10 cellular contexts compared by ENCODE assay signal in the genomic region with DNA sequence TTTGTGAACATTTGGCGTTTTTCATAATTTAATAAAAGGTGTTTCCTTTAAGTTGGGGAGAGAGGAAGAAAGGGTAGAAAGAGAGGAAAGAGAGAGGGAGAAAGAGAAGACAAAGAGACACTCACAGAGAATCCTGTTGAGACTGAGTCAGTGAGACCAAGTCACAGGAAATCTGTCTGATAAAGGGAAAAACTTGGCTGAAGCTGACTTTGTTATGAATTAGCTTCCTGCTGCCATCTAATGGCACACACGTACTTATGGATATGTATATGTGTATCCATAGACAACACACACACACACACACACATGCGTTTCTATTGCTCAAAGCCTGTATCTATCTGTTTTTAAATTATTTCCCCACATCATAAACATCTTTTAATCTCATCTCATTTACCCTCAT. TPM values are rescaled to one million over a fixed set of nuclear protein-coding genes. Genes with fewer than 3 reads are reported as not detected.
DNase-seq lines count a peak whose midpoint lies in the region; ATAC-seq, FAIRE-seq and TF ChIP-seq lines count a peak whose summit lies in the region.
"Had no signal": no experiment of that assay in that cellular context is flagged by ENCODE, and none has a peak within 500 bp of the region (broad histone marks: within the 10 kb centered on the region; RNA-seq: fewer than 3 reads in every experiment).

No MANE protein-coding gene starts in this region.

- BruUV-seq in Caco-2 (replicated peaks; lab: Mats Ljungman, UMichigan) = no TSS peak

- no peaks in the 10 kb centered on the region for H4K20me1 ChIP-seq in keratinocyte (ENCODE audit: control insufficient read depth, extremely low read depth, insufficient read depth, low read length)

- H3K27me3 ChIP-seq in Caco-2 (replicated peaks; ENCODE audit: control insufficient read depth, insufficient read depth, low read length) (no peaks in the 10 kb centered on the region), keratinocyte (ENCODE audit: control insufficient read depth, extremely low read depth, insufficient read depth, low read length) (no peaks in the 10 kb centered on the region), MG63 (no peaks in the 10 kb centered on the region)

- H3K4me3 Mint-ChIP-seq in Caco-2 (ENCODE audit: unreplicated experiment) = no peak overlapping the region
- H3K4me3 Mint-ChIP-seq: H9, naive B cell had no signal

- H3K4me3 ChIP-seq in Caco-2 (ENCODE audit: low read depth, low read length) = no peak overlapping the region
- no peak overlapping the region for H3K4me3 ChIP-seq in keratinocyte (ENCODE audit: control insufficient read depth in 2 of 3, extremely low read depth in 1 of 3, insufficient read depth in 2 of 3, low read depth in 1 of 3, low read length in 3 of 3)
- no peak overlapping the region for H3K4me3 ChIP-seq in MG63

- H3K9me1 ChIP-seq in keratinocyte (ENCODE audit: control insufficient read depth, extremely low read depth, insufficient read depth, low read length) = no peaks in the 10 kb centered on the region

- H3K4me1 ChIP-seq in Caco-2 = no peaks in the 10 kb centered on the region
- H3K4me1 ChIP-seq in keratinocyte (ENCODE audit: control insufficient read depth, extremely low read depth, insufficient read depth, low read length) = peaks cover 5% of the 10 kb centered on the region

- no peaks in the 10 kb centered on the region for H3K79me2 ChIP-seq in keratinocyte (ENCODE audit: control insufficient read depth, insufficient read depth, low read length)

- CTCF ChIA-PET in Caco-2 (lab: Charles Lee) = interaction anchor here (0.6 to 1.3 kb wide), 5 partner anchors 22 to 246 kb away, joined by 3 to 6 read pairs (median 4); a partner anchor contains a TSS

- DNase-seq in Caco-2 (peak in 1 of 2 experiments; percentile 25), HS-5 (ENCODE audit: low read depth) (peak; percentile 43), SKM-1 treated with dmso at 0.1 percent for 144 hours (lab: John Stamatoyannopoulos, UW; ENCODE audit: unreplicated experiment) (peak; percentile 37), keratinocyte (ENCODE audit: low read depth, low spot score) (no peak), MG63 (no peak), DMS79 (lab: John Stamatoyannopoulos, UW) (no peak)
- DNase-seq: H9, naive B cell had no signal

- ATAC-seq in HG03025 (IDR thresholded peaks at IDR 0.05; ENCODE audit: low FRiP score, unreplicated experiment) = no peak
- ATAC-seq in GM21723 (IDR thresholded peaks at IDR 0.05; ENCODE audit: unreplicated experiment) = no peak

- FAIRE-seq in keratinocyte (lab: Jason Lieb, UNC) = peak; percentile 78

- TF ChIP-seq CTCF in Caco-2 (IDR thresholded peaks at IDR 0.05; ENCODE audit: insufficient read depth in 1 of 2, low read depth in 1 of 2, low read length in 1 of 2, severe bottlenecking in 1 of 2, unreplicated experiment in 1 of 2) (peak; percentile 10 to 12), keratinocyte (optimal IDR thresholded peaks at IDR 0.05 in 1 of 3, IDR thresholded peaks at IDR 0.05 in 1 of 3, conservative IDR thresholded peaks at IDR 0.05 in 1 of 3; ENCODE audit: extremely low read depth in 1 of 3, insufficient read depth in 2 of 3, low read length in 3 of 3) (peak; percentile 15 to 46 (median 36))

- no peaks in the 10 kb centered on the region for H3K9me3 ChIP-seq in Caco-2
- H3K9me3 ChIP-seq in keratinocyte (ENCODE audit: control insufficient read depth, low read depth, low read length) = no peaks in the 10 kb centered on the region
- H3K9me3 ChIP-seq in MG63 = no peaks in the 10 kb centered on the region

- H3K9ac ChIP-seq in keratinocyte (ENCODE audit: control insufficient read depth, extremely low read depth, insufficient read depth, low read length) = no peak overlapping the region

- H3K27ac ChIP-seq in keratinocyte (ENCODE audit: control insufficient read depth, insufficient read depth, low read length) = no peak overlapping the region

- no peak overlapping the region for H3K4me2 ChIP-seq in keratinocyte (ENCODE audit: control insufficient read depth, extremely low read depth, insufficient read depth, low read depth, low read length)

- no peaks in the 10 kb centered on the region for H3K9me3 Mint-ChIP-seq in Caco-2 (ENCODE audit: unreplicated experiment)
- H3K9me3 Mint-ChIP-seq: H9, naive B cell had no signal

- no peak overlapping the region for H3K27ac Mint-ChIP-seq in Caco-2 (ENCODE audit: unreplicated experiment)
- H3K27ac Mint-ChIP-seq: H9 had no signal

- POLR2A ChIA-PET in Caco-2 (lab: Charles Lee) = interaction anchor here (0.6 kb wide), 1 partner anchor 754 kb away, joined by 3 read pairs; no protein-coding TSS in a partner anchor

- H3K27me3 Mint-ChIP-seq in Caco-2 (ENCODE audit: insufficient read depth, unreplicated experiment) = no peaks in the 10 kb centered on the region
- H3K27me3 Mint-ChIP-seq: naive B cell had no signal

- intact Hi-C loops in Caco-2 (cut with micrococcal nuclease; ENCODE audit: unreplicated experiment) = no loop called here

- H2AFZ ChIP-seq in keratinocyte (ENCODE audit: control insufficient read depth, low read length) = peak overlapping the region; percentile 37

- H3K36me3 ChIP-seq in Caco-2 (ENCODE audit: control insufficient read depth, insufficient read depth, low read length) (no peaks in the 10 kb centered on the region), keratinocyte (ENCODE audit: control insufficient read depth in 2 of 2, extremely low read depth in 1 of 2, insufficient read depth in 2 of 2, low read length in 2 of 2) (no peaks in the 10 kb centered on the region), MG63 (no peaks in the 10 kb centered on the region)

- no peaks in the 10 kb centered on the region for H3K4me1 Mint-ChIP-seq in Caco-2 (ENCODE audit: low read depth, unreplicated experiment)
- H3K4me1 Mint-ChIP-seq: H9 had no signal

- dilution Hi-C loops in keratinocyte (cut with MboI; ENCODE audit: extremely low pct_ligation_motif_present, low sequenced_read_pairs) = no loop called here

- no peaks in the 10 kb centered on the region for H3K36me3 Mint-ChIP-seq in Caco-2 (ENCODE audit: insufficient read depth, unreplicated experiment)
- H3K36me3 Mint-ChIP-seq: naive B cell had no signal

RNA-seq across cellular contexts. Expression of a gene that starts 42.5 kb away (rescaled TPM):
- 13.5 TPM in 2 replicates for total RNA-seq in Caco-2 (2022)
- 0.28 to 0.47 TPM (median 0.42 TPM) in 3 replicates for polyA plus RNA-seq in keratinocyte
- polyA plus RNA-seq in keratinocyte (2011; ENCODE audit: low read depth) = 0.22 TPM
- 0.27 and 0.41 TPM in 2 replicates for polyA plus RNA-seq in keratinocyte (2011; cell fraction: cytosol; rRNA removed)
- 1.1 and 1.2 TPM in 2 replicates for polyA plus RNA-seq in keratinocyte (2011; cell fraction: nucleus; rRNA removed)
- polyA plus RNA-seq in keratinocyte (2012; ENCODE audit: low replicate concordance) = 0.31 and 0.34 TPM in 2 replicates
- polyA minus RNA-seq in keratinocyte = 1.1 to 4.5 TPM (median 1.1 TPM) in 3 replicates
- polyA minus RNA-seq in keratinocyte (2011; cell fraction: cytosol; rRNA and poly(A)+ RNA removed) = 1.7 TPM
- polyA minus RNA-seq in keratinocyte (2011; cell fraction: nucleus; rRNA and poly(A)+ RNA removed) = 3.4 and 5.0 TPM in 2 replicates
- 2.8 and 3.5 TPM in 2 replicates for total RNA-seq in MG63 (2014; rRNA removed; shearing (Covaris generic); ENCODE audit: low replicate concordance)

RNA-seq across cellular contexts. Expression of a gene that starts 55.6 kb away (rescaled TPM):
- total RNA-seq in Caco-2 (2022) = 37.0 and 39.0 TPM in 2 replicates
- 21.5 to 32.6 TPM (median 30.9 TPM) in 3 replicates for polyA plus RNA-seq in keratinocyte
- polyA plus RNA-seq in keratinocyte (2011; ENCODE audit: low read depth) = 17.8 TPM
- polyA plus RNA-seq in keratinocyte (2011; cell fraction: cytosol; rRNA removed) = 12.5 and 21.4 TPM in 2 replicates
- 22.8 and 26.7 TPM in 2 replicates for polyA plus RNA-seq in keratinocyte (2011; cell fraction: nucleus; rRNA removed)
- 18.0 and 34.0 TPM in 2 replicates for polyA plus RNA-seq in keratinocyte (2012; ENCODE audit: low replicate concordance)
- 2.8 to 29.1 TPM (median 16.9 TPM) in 3 replicates for polyA minus RNA-seq in keratinocyte
- 17.6 TPM for polyA minus RNA-seq in keratinocyte (2011; cell fraction: cytosol; rRNA and poly(A)+ RNA removed)
- 16.5 TPM in 2 replicates for polyA minus RNA-seq in keratinocyte (2011; cell fraction: nucleus; rRNA and poly(A)+ RNA removed)
- total RNA-seq in MG63 (2014; rRNA removed; shearing (Covaris generic); ENCODE audit: low replicate concordance) = 26.8 and 34.5 TPM in 2 replicates

Comparison
In these comparisons a context has a peak if more than half of its experiments do, and no peak if none do; other contexts are left out.
1. DNase-seq: peak in HS-5 (single experiment) and SKM-1 treated with dmso at 0.1 percent for 144 hours (single experiment); none in keratinocyte (single experiment), MG63 (single experiment) and DMS79 (single experiment).